In the genomic region with DNA sequence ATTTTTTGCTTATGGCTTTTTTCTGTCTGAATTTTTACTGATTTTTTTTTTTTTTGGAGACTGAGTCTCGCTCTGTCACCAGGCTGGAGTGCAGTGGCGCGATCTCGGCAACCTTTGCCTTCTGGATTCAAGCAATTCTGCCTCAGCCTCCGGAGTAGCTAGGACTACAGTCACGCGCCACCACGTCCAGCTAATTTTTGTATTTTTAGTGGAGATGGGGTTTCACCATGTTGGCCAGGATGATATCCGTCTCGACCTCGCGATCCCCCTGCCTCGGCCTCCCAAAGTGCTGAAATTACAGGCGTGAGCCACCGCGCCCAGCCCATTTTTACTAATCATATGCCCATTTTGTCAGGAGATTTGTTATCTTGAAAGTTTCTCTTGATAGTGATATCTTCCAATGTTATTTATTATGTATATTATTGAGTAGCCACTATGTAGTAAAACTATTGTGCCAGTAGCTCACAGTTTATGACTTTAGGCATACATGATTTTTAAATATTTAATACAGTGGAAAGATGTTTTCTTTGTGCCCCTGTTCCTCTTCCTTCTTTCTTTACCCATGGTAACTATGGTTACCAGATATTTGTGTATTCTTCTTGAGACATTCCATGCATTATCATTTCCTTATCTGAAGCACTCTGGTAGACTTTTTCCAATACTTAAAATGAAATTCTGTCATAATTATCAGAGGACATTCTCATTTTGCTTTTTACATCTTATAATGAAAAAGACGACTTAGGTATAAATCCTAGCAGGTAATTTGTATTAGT, we compare ENCODE assay signal across 9 cellular contexts. TPM values are rescaled to one million over a fixed set of nuclear protein-coding genes. Genes with fewer than 3 reads are reported as not detected.
DNase-seq lines count a peak whose midpoint lies in the region; ATAC-seq and TF ChIP-seq lines count a peak whose summit lies in the region.
"Had no signal": no experiment of that assay in that cellular context is flagged by ENCODE, and none has a peak within 500 bp of the region (broad histone marks: within the 10 kb centered on the region; RNA-seq: fewer than 3 reads in every experiment).

No MANE protein-coding gene starts in this region.

- H2BK12ac ChIP-seq in mesenchymal stem cell (ENCODE audit: low read length in 2 of 2) = no peak overlapping the region

- no peak for DNase-seq in CD4-positive, alpha-beta T cell
- no peak for DNase-seq in activated CD8-positive, alpha-beta T cell treated with anti-CD3 and anti-CD28 coated beads, Interleukin-2, amount 10 ng/mL, durations not matched to agents 7 days and 5 days
- DNase-seq in mesenchymal stem cell = peak; percentile 37
- DNase-seq in T1000 (lab: John Stamatoyannopoulos, UW) = no peak
- DNase-seq in DMS153 (lab: John Stamatoyannopoulos, UW) = no peak
- no peak for DNase-seq in iPS-NIHi7 (ENCODE audit: extremely low spot score)
- DNase-seq: NCI-H345 had no signal

- WGBS in mesenchymal stem cell = 97% methylated on average over 12 of the region's 17 CpGs

- H3K4me3 Mint-ChIP-seq in CD4-positive, alpha-beta T cell = peak overlapping the region; percentile 100
- H3K4me3 Mint-ChIP-seq in IgD-negative memory B cell = peak overlapping the region; percentile 39 to 98 (median 72)
- H3K4me3 Mint-ChIP-seq in activated CD8-positive, alpha-beta T cell treated with anti-CD3 and anti-CD28 coated beads, Interleukin-2, amount 10 ng/mL, durations not matched to agents 7 days and 5 days = peak overlapping the region; percentile 91

- no peak for ATAC-seq in CD4-positive, alpha-beta T cell (ENCODE audit: poor library complexity)
- ATAC-seq in activated CD8-positive, alpha-beta T cell treated with anti-CD3 and anti-CD28 coated beads, Interleukin-2, amount 10 ng/mL, durations not matched to agents 7 days and 5 days = no peak
- ATAC-seq in HG02840 (IDR thresholded peaks at IDR 0.05; ENCODE audit: low FRiP score, unreplicated experiment) = no peak

- peaks cover 60% of the 10 kb centered on the region for H3K4me1 Mint-ChIP-seq in CD4-positive, alpha-beta T cell (ENCODE audit: low read depth)
- peaks cover 21 to 30% (median 28%) of the 10 kb centered on the region in 3 donors for H3K4me1 Mint-ChIP-seq in IgD-negative memory B cell
- H3K4me1 Mint-ChIP-seq in activated CD8-positive, alpha-beta T cell treated with anti-CD3 and anti-CD28 coated beads, Interleukin-2, amount 10 ng/mL, durations not matched to agents 7 days and 5 days (ENCODE audit: low read depth) = peaks cover 52% of the 10 kb centered on the region

- no peak overlapping the region for H4K91ac ChIP-seq in mesenchymal stem cell (ENCODE audit: low read length)

- peak overlapping the region in 1 of 2 experiments; percentile 97 for H3K4me3 ChIP-seq in mesenchymal stem cell (ENCODE audit: insufficient read depth in 1 of 2, low read depth in 1 of 2, low read length in 2 of 2)

- H3K36me3 Mint-ChIP-seq in CD4-positive, alpha-beta T cell (ENCODE audit: low read depth) = peaks cover 41% of the 10 kb centered on the region
- peaks cover 7% of the 10 kb centered on the region for H3K36me3 Mint-ChIP-seq in IgD-negative memory B cell
- peaks cover 40% of the 10 kb centered on the region for H3K36me3 Mint-ChIP-seq in activated CD8-positive, alpha-beta T cell treated with anti-CD3 and anti-CD28 coated beads, Interleukin-2, amount 10 ng/mL, durations not matched to agents 7 days and 5 days (ENCODE audit: low read depth)

- H3K27me3 Mint-ChIP-seq in CD4-positive, alpha-beta T cell = no peaks in the 10 kb centered on the region
- H3K27me3 Mint-ChIP-seq in IgD-negative memory B cell = no peaks in the 10 kb centered on the region
- no peaks in the 10 kb centered on the region for H3K27me3 Mint-ChIP-seq in activated CD8-positive, alpha-beta T cell treated with anti-CD3 and anti-CD28 coated beads, Interleukin-2, amount 10 ng/mL, durations not matched to agents 7 days and 5 days (ENCODE audit: low read depth)

- no peak overlapping the region for H2AFZ ChIP-seq in mesenchymal stem cell (ENCODE audit: low read depth, low read length)

- no peaks in the 10 kb centered on the region for H3K27me3 ChIP-seq in CD4-positive, alpha-beta T cell (ENCODE audit: control insufficient read depth, insufficient read depth, low read length)
- no peaks in the 10 kb centered on the region for H3K27me3 ChIP-seq in mesenchymal stem cell (ENCODE audit: control insufficient read depth in 1 of 2, insufficient read depth in 1 of 2, low read length in 2 of 2)

- no peaks in the 10 kb centered on the region for H3K9me3 ChIP-seq in CD4-positive, alpha-beta T cell (ENCODE audit: control insufficient read depth, low read length)
- H3K9me3 ChIP-seq in mesenchymal stem cell (ENCODE audit: control insufficient read depth, low read length) = no peaks in the 10 kb centered on the region

- TF ChIP-seq CTCF in CD4-positive, alpha-beta T cell (IDR thresholded peaks at IDR 0.05) = no peak

- H2BK15ac ChIP-seq in mesenchymal stem cell (ENCODE audit: low read depth, poor library complexity, severe bottlenecking) = no peak overlapping the region

- H3K18ac ChIP-seq in mesenchymal stem cell (ENCODE audit: low read depth in 1 of 2, low read length in 2 of 2) = no peak overlapping the region

- intact Hi-C loops in CD4-positive, alpha-beta T cell (cut with DNase I, micrococcal nuclease) = loop anchor here in 1 of 2 experiments (5.0 to 10.0 kb wide), 3 partner anchors 237 to 560 kb away; partner anchors contain the start of genes DCAF17, DYNC1I2 and METTL8

- no peak overlapping the region for H4K8ac ChIP-seq in mesenchymal stem cell (ENCODE audit: low read length)

- H3K36me3 ChIP-seq in mesenchymal stem cell (ENCODE audit: control insufficient read depth in 1 of 2, insufficient read depth in 2 of 2, low read depth in 1 of 2, low read length in 2 of 2) = peaks cover 3 to 18% of the 10 kb centered on the region in 2 experiments

- H3K4me2 ChIP-seq in mesenchymal stem cell (ENCODE audit: low read length, poor library complexity, severe bottlenecking) = no peak overlapping the region

- no peak overlapping the region for H3K14ac ChIP-seq in mesenchymal stem cell (ENCODE audit: low read length in 2 of 2)

- H3K27ac ChIP-seq in CD4-positive, alpha-beta T cell (ENCODE audit: low read depth, low read length) = no peak overlapping the region
- H3K27ac ChIP-seq in mesenchymal stem cell (ENCODE audit: low read length, poor library complexity, severe bottlenecking) = no peak overlapping the region

- H3K27ac Mint-ChIP-seq in CD4-positive, alpha-beta T cell = peak overlapping the region; percentile 93
- peak overlapping the region in 2 of 3 donors; percentile 22 to 90 for H3K27ac Mint-ChIP-seq in IgD-negative memory B cell
- H3K27ac Mint-ChIP-seq in activated CD8-positive, alpha-beta T cell treated with anti-CD3 and anti-CD28 coated beads, Interleukin-2, amount 10 ng/mL, durations not matched to agents 7 days and 5 days = no peak overlapping the region

- no peak overlapping the region for H2BK5ac ChIP-seq in mesenchymal stem cell (ENCODE audit: low read depth, low read length, poor library complexity, severe bottlenecking)

- CTCF ChIA-PET in CD4-positive, alpha-beta T cell (lab: Charles Lee) = no interaction called here
- CTCF ChIA-PET in activated CD8-positive, alpha-beta T cell treated with anti-CD3 and anti-CD28 coated beads, Interleukin-2, amount 10 ng/mL, durations not matched to agents 7 days and 5 days (lab: Charles Lee) = interaction anchor here (0.7 kb wide), 1 partner anchor 30 kb away, joined by 3 read pairs; the partner anchor contains the start of gene SLC25A12

- peaks cover 10% of the 10 kb centered on the region for H3K79me1 ChIP-seq in mesenchymal stem cell (replicated peaks; ENCODE audit: low read length, poor library complexity, severe bottlenecking)

- H2AK5ac ChIP-seq in mesenchymal stem cell (ENCODE audit: low read length, severe bottlenecking) = no peak overlapping the region

- POLR2A ChIA-PET in CD4-positive, alpha-beta T cell (lab: Charles Lee) = no interaction called here
- POLR2A ChIA-PET in activated CD8-positive, alpha-beta T cell treated with anti-CD3 and anti-CD28 coated beads, Interleukin-2, amount 10 ng/mL, durations not matched to agents 7 days and 5 days (lab: Charles Lee) = no interaction called here

- no peak overlapping the region for H2BK120ac ChIP-seq in mesenchymal stem cell (ENCODE audit: low read depth, low read length)

- H3K4ac ChIP-seq in mesenchymal stem cell (ENCODE audit: low read depth in 1 of 2, low read length in 2 of 2) = no peak overlapping the region

- peak overlapping the region; percentile 97 for H3K9ac ChIP-seq in mesenchymal stem cell (ENCODE audit: low read length)

- H3K4me1 ChIP-seq in mesenchymal stem cell (ENCODE audit: control insufficient read depth, insufficient read depth, low read depth, low read length) = peaks cover 8% of the 10 kb centered on the region

- no peak overlapping the region for H3K23ac ChIP-seq in mesenchymal stem cell (ENCODE audit: low read length in 2 of 2)

- no peaks in the 10 kb centered on the region for H3K9me3 Mint-ChIP-seq in CD4-positive, alpha-beta T cell
- H3K9me3 Mint-ChIP-seq in IgD-negative memory B cell = no peaks in the 10 kb centered on the region
- H3K9me3 Mint-ChIP-seq in activated CD8-positive, alpha-beta T cell treated with anti-CD3 and anti-CD28 coated beads, Interleukin-2, amount 10 ng/mL, durations not matched to agents 7 days and 5 days (ENCODE audit: insufficient read depth) = no peaks in the 10 kb centered on the region

RNA-seq across cellular contexts. Expression of gene HAT1, which starts 2.1 kb away (rescaled TPM):
- total RNA-seq in CD4-positive, alpha-beta T cell = 10 to 100 TPM; 20.3 to 22.6 TPM
- polyA plus RNA-seq in IgD-negative memory B cell = 49.0 TPM
- 10 to 100 TPM; 75.5 to 77.3 TPM for total RNA-seq in activated CD8-positive, alpha-beta T cell treated with anti-CD3 and anti-CD28 coated beads, Interleukin-2, amount 10 ng/mL, durations not matched to agents 7 days and 5 days
- 26.5 TPM for polyA plus RNA-seq in mesenchymal stem cell (2013, experiment 1 of 2)
- polyA plus RNA-seq in mesenchymal stem cell (2013, experiment 2 of 2) = 29.2 TPM

RNA-seq across cellular contexts. Expression of gene SLC25A12, which starts 30.3 kb away (rescaled TPM):
- 1 to 10 TPM; 8.7 to 9.5 TPM for total RNA-seq in CD4-positive, alpha-beta T cell
- polyA plus RNA-seq in IgD-negative memory B cell = 14.0 TPM
- total RNA-seq in activated CD8-positive, alpha-beta T cell treated with anti-CD3 and anti-CD28 coated beads, Interleukin-2, amount 10 ng/mL, durations not matched to agents 7 days and 5 days = 10 to 100 TPM; 27.4 to 28.9 TPM
- polyA plus RNA-seq in mesenchymal stem cell (2013, experiment 1 of 2) = 14.0 TPM
- polyA plus RNA-seq in mesenchymal stem cell (2013, experiment 2 of 2) = 13.7 TPM
